Comparison of ENCODE assay signal across 15 cellular contexts in genomic region chr1:19163261-19163660, GRCh38. TPM values are rescaled to one million over a fixed set of nuclear protein-coding genes. Genes with fewer than 3 reads are reported as not detected.
DNase-seq lines count a peak whose midpoint lies in the region; ATAC-seq, FAIRE-seq and TF ChIP-seq lines count a peak whose summit lies in the region.
"Had no signal": no experiment of that assay in that cellular context is flagged by ENCODE, and none has a peak within 500 bp of the region (broad histone marks: within the 10 kb centered on the region; RNA-seq: fewer than 3 reads in every experiment).

No MANE protein-coding gene starts in this region.

- ATAC-seq in GM12878 (no peak), HepG2 (no peak), GM18907 (IDR thresholded peaks at IDR 0.05; ENCODE audit: unreplicated experiment) (no peak)
- ATAC-seq: stimulated activated naive CD8-positive, alpha-beta T cell treated with anti-CD3 and anti-CD28 coated beads, Interleukin-15, Interleukin-2, amounts not matched to agents 100 U/mL and 50 U/mL, for 24 hours had no signal

- 100% methylated on average over 1 of the region's 1 CpG for WGBS in GM12878 (ENCODE audit: insufficient coverage, insufficient replicate concordance, low lambda C conversion rate, missing lambda C conversion rate)
- 100% methylated on average over 1 of the region's 1 CpG for WGBS in HepG2 (ENCODE audit: low lambda C conversion rate)

- H3K4me1 ChIP-seq in GM12878 (ENCODE audit: control insufficient read depth, insufficient read depth, low read length) (peaks cover 21% of the 10 kb centered on the region), HepG2 (ENCODE audit: insufficient read depth, low read length) (no peaks in the 10 kb centered on the region)

- no peaks in the 10 kb centered on the region for H3K9me3 ChIP-seq in GM12878 (replicated peaks; ENCODE audit: control insufficient read depth, insufficient read depth, low read length)
- no peaks in the 10 kb centered on the region for H3K9me3 ChIP-seq in HepG2 (ENCODE audit: low read length)

- H2AFZ ChIP-seq in GM12878 (ENCODE audit: control insufficient read depth, low read depth, low read length) (no peak overlapping the region), HepG2 (ENCODE audit: low read length) (no peak overlapping the region)

- RAD21 ChIA-PET in GM12878 (lab: Charles Lee; ENCODE audit: unreplicated experiment), result no interaction called here

- H4K20me1 ChIP-seq in GM12878 (ENCODE audit: control insufficient read depth, insufficient read depth) (no peaks in the 10 kb centered on the region), HepG2 (ENCODE audit: insufficient read depth, low read length) (no peaks in the 10 kb centered on the region; the same call in 1 of the 2 replicates)

- TF ChIP-seq EP300 in GM12878 (IDR thresholded peaks at IDR 0.05; ENCODE audit: borderline replicate concordance in 1 of 2, control insufficient read depth in 1 of 2, low read depth in 2 of 2, low read length in 2 of 2) (no peak), HepG2 (IDR thresholded peaks at IDR 0.05; ENCODE audit: low read depth in 2 of 2, low read length in 2 of 2) (no peak), HepG2 (CRISPR knock-in tag; IDR thresholded peaks at IDR 0.05; ENCODE audit: borderline replicate concordance) (no peak)

- POLR2A ChIA-PET in GM12878 (lab: Charles Lee) (no interaction called here), HepG2 (lab: Yijun Ruan, JAX) (no interaction called here)

- SMC1A ChIA-PET in GM12878 (lab: Charles Lee; ENCODE audit: uncharacterized antibody, unreplicated experiment), result no interaction called here

- H3K27ac ChIP-seq in GM12878 (ENCODE audit: control insufficient read depth, insufficient read depth) (no peak overlapping the region), HepG2 (ENCODE audit: extremely low read length, insufficient read depth, low read length) (no peak overlapping the region)

- TF ChIP-seq CTCF in GM12878 (IDR thresholded peaks at IDR 0.05 in 2 of 3, conservative IDR thresholded peaks at IDR 0.05 in 1 of 3; ENCODE audit: control insufficient read depth in 2 of 3, extremely low read depth in 1 of 3, insufficient read depth in 1 of 3, low read depth in 3 of 3, low read length in 3 of 3) (no peak), HepG2 (CRISPR knock-in tag; IDR thresholded peaks at IDR 0.05) (no peak)

- TF ChIP-seq POLR2A in H54 (IDR thresholded peaks at IDR 0.05; ENCODE audit: low read depth, low read length) (no peak), GM12878 (IDR thresholded peaks at IDR 0.05; ENCODE audit: low read depth, low read length) (no peak), HepG2 (IDR thresholded peaks at IDR 0.05; ENCODE audit: insufficient read depth in 1 of 2, low read depth in 2 of 2, low read length in 2 of 2) (no peak)

- no peak overlapping the region for H3K9ac ChIP-seq in GM12878 (ENCODE audit: control insufficient read depth, insufficient read depth, low read length)
- no peak overlapping the region for H3K9ac ChIP-seq in HepG2 (ENCODE audit: insufficient read depth, low read depth, low read length)

- H3K36me3 ChIP-seq in GM12878 (ENCODE audit: control insufficient read depth in 2 of 2, insufficient read depth in 2 of 2, low read length in 1 of 2) (peaks cover 25 to 64% of the 10 kb centered on the region in 2 experiments), HepG2 (replicated peaks in 1 of 2; ENCODE audit: control insufficient read depth in 1 of 2, insufficient read depth in 2 of 2, low read length in 2 of 2) (peaks cover 60 to 98% of the 10 kb centered on the region in 2 experiments)

- TF ChIP-seq RAD21 in GM12878 (IDR thresholded peaks at IDR 0.05; ENCODE audit: insufficient read depth, low read depth, low read length), result no peak
- TF ChIP-seq RAD21 in HepG2 (CRISPR knock-in tag; IDR thresholded peaks at IDR 0.05), result no peak

- H3K79me2 ChIP-seq in GM12878 (ENCODE audit: control insufficient read depth, insufficient read depth, low read length) (peaks cover 1% of the 10 kb centered on the region; the same call in 1 of the 2 replicates), HepG2 (ENCODE audit: insufficient read depth, low read length) (no peaks in the 10 kb centered on the region)

- peak; percentile 16 for DNase-seq in A172 (ENCODE audit: low spot score)
- no peak for DNase-seq in H54 (ENCODE audit: insufficient read length, low spot score)
- no peak for DNase-seq in GM12878 (ENCODE audit: low read depth, low spot score)
- DNase-seq in HepG2 (ENCODE audit: low spot score), result no peak
- no peak for DNase-seq in stimulated activated CD4-positive, alpha-beta T cell treated with anti-CD3 and anti-CD28 coated beads, Interleukin-4, amount 100 ng/mL, for 4 hours
- no peak for DNase-seq in mesenteric fat pad (ENCODE audit: low spot score)
- no peak for DNase-seq in pons (ENCODE audit: low spot score)
- DNase-seq: activated CD4-positive, alpha-beta T cell treated with anti-CD3 and anti-CD28 coated beads, Interleukin-2, amount 50 U/mL, for 4 hours; activated naive CD4-positive, alpha-beta T cell treated with anti-CD3 and anti-CD28 coated beads, Interleukin-2, amount 10 ng/mL, durations not matched to agents 7 days and 5 days; C1 segment of cervical spinal cord; NCI-H2081 treated with DMSO at 0.1 percent for 48 hours; stimulated activated naive CD8-positive, alpha-beta T cell treated with anti-CD3 and anti-CD28 coated beads, Interleukin-15, Interleukin-2, amounts not matched to agents 100 U/mL and 50 U/mL, for 24 hours; T-helper 2 cell had no signal

- H3K4me2 ChIP-seq in GM12878 (ENCODE audit: control insufficient read depth, insufficient read depth), result no peak overlapping the region
- H3K4me2 ChIP-seq in HepG2 (ENCODE audit: low read depth, low read length), result no peak overlapping the region

- intact Hi-C loops in GM12878 (cut with micrococcal nuclease; ENCODE audit: unreplicated experiment) (no loop called here), HepG2 (cut with micrococcal nuclease; ENCODE audit: unreplicated experiment) (no loop called here)

- BruUV-seq in GM12878 (replicated peaks; lab: Mats Ljungman, UMichigan) (TSS peak; percentile 13), HepG2 (replicated peaks; lab: Mats Ljungman, UMichigan) (TSS peak; percentile 20)

- H3K27me3 ChIP-seq in GM12878 (replicated peaks in 1 of 2; ENCODE audit: control insufficient read depth in 2 of 2, insufficient read depth in 2 of 2, low read length in 1 of 2) (no peaks in the 10 kb centered on the region), HepG2 (ENCODE audit: control insufficient read depth in 1 of 2, insufficient read depth in 2 of 2, low read length in 2 of 2) (no peaks in the 10 kb centered on the region)

- H3K4me3 ChIP-seq in GM12878 (no peak overlapping the region), HepG2 (replicated peaks in 1 of 3; ENCODE audit: insufficient read depth in 1 of 3, low read depth in 2 of 3, low read length in 3 of 3) (no peak overlapping the region)

- in situ Hi-C loops in GM12878 (cut with MboI) (no loop called here), HepG2 (cut with HindIII; ENCODE audit: extremely low pct_ligation_motif_present, low pct_unique_long_range_greater_than_20kb) (no loop called here)

- CTCF ChIA-PET in GM12878 (lab: Yijun Ruan, JAX) (interaction anchor here (1.5 kb wide), 2 partner anchors 11 to 16 kb away, joined by 3 to 5 read pairs; no protein-coding TSS in a partner anchor), HepG2 (lab: Yijun Ruan, JAX; ENCODE audit: low intra/inter-chr PET ratio, low total read pairs) (no interaction called here)

- FAIRE-seq in H54 (lab: Jason Lieb, UNC), result peak; percentile 84
- no peak for FAIRE-seq in GM12878 (lab: Jason Lieb, UNC)
- FAIRE-seq in HepG2 (lab: Jason Lieb, UNC), result no peak
- FAIRE-seq: H1 had no signal

RNA-seq across cellular contexts. Expression of gene UBR4, which starts 46.8 kb away (rescaled TPM):
- 52.4 and 66.5 TPM in 2 replicates for total RNA-seq in A172 (2014; rRNA removed; shearing (Covaris generic))
- 501 and 589 TPM in 2 replicates for total RNA-seq in GM12878 (2013; cell fraction: nucleolus; rRNA removed)
- total RNA-seq in GM12878 (2014; rRNA removed), result 78.7 and 83.0 TPM in 2 replicates
- 42.8 and 46.8 TPM in 2 replicates for total RNA-seq in GM12878 (2014; rRNA removed; fragmentation: Illumina TruSeq; extraction: Trizol)
- 106 and 107 TPM in 2 replicates for total RNA-seq in GM12878 (2021)
- 71.2 TPM for polyA plus RNA-seq in GM12878 (2011; ENCODE audit: low read depth)
- 22.8 and 52.1 TPM in 2 replicates for polyA plus RNA-seq in GM12878 (2011; rRNA removed)
- 75.8 and 119 TPM in 2 replicates for polyA plus RNA-seq in GM12878 (2011; cell fraction: cytosol; rRNA removed)
- polyA plus RNA-seq in GM12878 (2011; cell fraction: nucleus; rRNA removed), result 476 and 506 TPM in 2 replicates
- 86.4 and 111 TPM in 2 replicates for polyA plus RNA-seq in GM12878 (2012)
- 91.1 and 118 TPM in 2 replicates for polyA plus RNA-seq in GM12878 (2014; fragmentation: Illumina TruSeq; extraction: Trizol)
- 10 to 100 TPM; 50.6 to 60.2 TPM for polyA plus RNA-seq in GM12878 (2014; fragmentation: Nextera tagmentation; extraction: Ambion mirVana)
- polyA plus RNA-seq in GM12878 (2014; rRNA removed), result 116 and 124 TPM in 2 replicates
- 10 to 100 TPM; 34.2 to 41.4 TPM for polyA plus RNA-seq in GM12878 (2016; fragmentation: Nextera tagmentation; extraction: Ambion mirVana)
- polyA minus RNA-seq in GM12878 (2011; rRNA and poly(A)+ RNA removed), result 130 and 134 TPM in 2 replicates
- polyA minus RNA-seq in GM12878 (2011; cell fraction: cytosol; rRNA and poly(A)+ RNA removed), result 51.9 and 67.2 TPM in 2 replicates
- 237 and 297 TPM in 2 replicates for polyA minus RNA-seq in GM12878 (2011; cell fraction: nucleus; rRNA and poly(A)+ RNA removed)
- total RNA-seq in HepG2 (2016; rRNA removed; fragmentation: Illumina TruSeq; extraction: Trizol), result 59.1 and 66.2 TPM in 2 replicates
- total RNA-seq in HepG2 (2016; cell fraction: cytosol; rRNA removed; fragmentation: Illumina TruSeq; extraction: Trizol; ENCODE audit: low read depth), result 17.7 and 18.4 TPM in 2 replicates
- 53.6 and 64.6 TPM in 2 replicates for total RNA-seq in HepG2 (2016; cell fraction: insoluble cytoplasmic fraction; rRNA removed; fragmentation: Illumina TruSeq; extraction: Trizol)
- 19.8 and 23.1 TPM in 2 replicates for total RNA-seq in HepG2 (2016; cell fraction: membrane; rRNA removed; fragmentation: Illumina TruSeq; extraction: Trizol)
- total RNA-seq in HepG2 (2016; cell fraction: nucleus; rRNA removed; fragmentation: Illumina TruSeq; extraction: Trizol), result 105 and 127 TPM in 2 replicates
- polyA plus RNA-seq in HepG2 (2011; rRNA removed), result 106 and 137 TPM in 2 replicates
- polyA plus RNA-seq in HepG2 (2011; cell fraction: cytosol; rRNA removed), result 67.5 and 69.8 TPM in 2 replicates
- polyA plus RNA-seq in HepG2 (2011; cell fraction: nucleus; rRNA removed), result 915 and 1,017 TPM in 2 replicates
- 113 and 180 TPM in 2 replicates for polyA plus RNA-seq in HepG2 (2012)
- 6.1 and 6.6 TPM in 2 replicates for polyA plus RNA-seq in HepG2 (2016; cell fraction: cytosol; fragmentation: Illumina TruSeq; extraction: Trizol; ENCODE audit: low read depth)
- polyA plus RNA-seq in HepG2 (2016; cell fraction: insoluble cytoplasmic fraction; fragmentation: Illumina TruSeq; extraction: Trizol; ENCODE audit: low read depth), result 42.9 and 62.8 TPM in 2 replicates
- 9.9 and 10.5 TPM in 2 replicates for polyA plus RNA-seq in HepG2 (2016; cell fraction: membrane; fragmentation: Illumina TruSeq; extraction: Trizol; ENCODE audit: low read depth)
- 262 and 285 TPM in 2 replicates for polyA plus RNA-seq in HepG2 (2016; cell fraction: nucleus; fragmentation: Illumina TruSeq; extraction: Trizol; ENCODE audit: insufficient read depth, low read depth)
- 142 and 234 TPM in 2 replicates for polyA minus RNA-seq in HepG2 (2011; rRNA and poly(A)+ RNA removed; ENCODE audit: low replicate concordance)
- polyA minus RNA-seq in HepG2 (2011; cell fraction: cytosol; rRNA and poly(A)+ RNA removed), result 82.8 and 97.7 TPM in 2 replicates
- 335 and 414 TPM in 2 replicates for polyA minus RNA-seq in HepG2 (2011; cell fraction: nucleus; rRNA and poly(A)+ RNA removed)
- 156 TPM for total RNA-seq in mesenteric fat pad
